8 cellular contexts compared by ENCODE assay signal in genomic region chr17:3892095-3892998, GRCh38. TPM values are rescaled to one million over a fixed set of nuclear protein-coding genes. Genes with fewer than 3 reads are reported as not detected.
DNase-seq lines count a peak whose midpoint lies in the region; ATAC-seq lines count a peak whose summit lies in the region.

No MANE protein-coding gene starts in this region.

- H3K36me3 ChIP-seq in effector memory CD4-positive, alpha-beta T cell (ENCODE audit: control insufficient read depth, insufficient read depth, low read length): no peaks in the 10 kb centered on the region
- no peaks in the 10 kb centered on the region for H3K36me3 ChIP-seq in mesendoderm (ENCODE audit: control insufficient read depth, insufficient read depth, low read length)

- H2BK15ac ChIP-seq in mesendoderm (replicated peaks; ENCODE audit: low read depth): no peak overlapping the region

- peak overlapping the region; percentile 51 for H3K4me3 ChIP-seq in effector memory CD4-positive, alpha-beta T cell (ENCODE audit: insufficient read depth, low read depth, low read length, poor library complexity, severe bottlenecking)
- peak overlapping the region; percentile 22 for H3K4me3 ChIP-seq in mesendoderm (ENCODE audit: low read length)

- H3K18ac ChIP-seq in mesendoderm (ENCODE audit: low read length): no peak overlapping the region

- no peaks in the 10 kb centered on the region for H3K79me2 ChIP-seq in mesendoderm (ENCODE audit: control insufficient read depth, insufficient read depth, low read length)

- H3K4ac ChIP-seq in mesendoderm (ENCODE audit: low read depth, low read length): no peak overlapping the region

- WGBS in mesendoderm (ENCODE audit: extremely low coverage, insufficient coverage, low lambda C conversion rate): no CpG with 5 or more reads among the region's 96 CpGs

- H4K8ac ChIP-seq in mesendoderm (ENCODE audit: low read depth, low read length): no peak overlapping the region

- peak overlapping the region; percentile 56 for H3K9ac ChIP-seq in mesendoderm (ENCODE audit: low read length)

- H2AK5ac ChIP-seq in mesendoderm (ENCODE audit: low read length): no peak overlapping the region

- no peak overlapping the region for H2BK120ac ChIP-seq in mesendoderm (ENCODE audit: low read depth, low read length)

- peak overlapping the region; percentile 83 for H3K56ac ChIP-seq in mesendoderm (ENCODE audit: low read length)

- no peaks in the 10 kb centered on the region for H3K27me3 ChIP-seq in effector memory CD4-positive, alpha-beta T cell (replicated peaks; ENCODE audit: control insufficient read depth, insufficient read depth, low read length, poor library complexity, severe bottlenecking)
- H3K27me3 ChIP-seq in mesendoderm (ENCODE audit: insufficient read depth, low read length, poor library complexity): no peaks in the 10 kb centered on the region

- peak overlapping the region; percentile 37 for H3K27ac ChIP-seq in effector memory CD4-positive, alpha-beta T cell (ENCODE audit: insufficient read depth, low read length, poor library complexity, severe bottlenecking)
- no peak overlapping the region for H3K27ac ChIP-seq in mesendoderm (ENCODE audit: low read depth, low read length)

- no peak overlapping the region for H4K5ac ChIP-seq in mesendoderm (ENCODE audit: low read length)

- ATAC-seq in HG02642 (IDR thresholded peaks at IDR 0.05; ENCODE audit: poor library complexity, unreplicated experiment): peak; percentile 20

- no peaks in the 10 kb centered on the region for H3K79me1 ChIP-seq in mesendoderm (ENCODE audit: low read length)

- H3K4me2 ChIP-seq in mesendoderm (ENCODE audit: low read length): peak overlapping the region; percentile 64

- DNase-seq in GM04504 (ENCODE audit: low read depth): peak; percentile 47
- DNase-seq in NCI-H69 (lab: John Stamatoyannopoulos, UW): peak; percentile 71
- peak; percentile 85 for DNase-seq in activated CD8-positive, alpha-beta memory T cell treated with anti-CD3 and anti-CD28 coated beads for 24 hours
- DNase-seq in effector memory CD4-positive, alpha-beta T cell: peak; percentile 77 to 81 (median 78)
- peak; percentile 60 for DNase-seq in mesendoderm
- DNase-seq in stimulated activated CD8-positive, alpha-beta memory T cell treated with anti-CD3 and anti-CD28 coated beads, Interleukin-15, amount 100 ng/mL, for 1 hour (ENCODE audit: low read depth): peak; percentile 46
- no peak for DNase-seq in NCI-H2029 treated with DMSO at 0.1 percent for 48 hours (lab: John Stamatoyannopoulos, UW)

- no peaks in the 10 kb centered on the region for H3K9me3 ChIP-seq in effector memory CD4-positive, alpha-beta T cell (ENCODE audit: control insufficient read depth, low read length)

- H3K4me1 ChIP-seq in effector memory CD4-positive, alpha-beta T cell (ENCODE audit: control insufficient read depth, insufficient read depth, low read length, poor library complexity, severe bottlenecking): peaks cover 30% of the 10 kb centered on the region
- H3K4me1 ChIP-seq in mesendoderm (ENCODE audit: control insufficient read depth, low read depth, low read length): peaks cover 8% of the 10 kb centered on the region

- H3K23ac ChIP-seq in mesendoderm (ENCODE audit: low read length): peak overlapping the region; percentile 59

- no peak overlapping the region for H2BK5ac ChIP-seq in mesendoderm (ENCODE audit: low read length)

RNA-seq across cellular contexts. Expression of gene CAMKK1, which starts 0.5 kb away (rescaled TPM):
- polyA plus RNA-seq in mesendoderm (2013, experiment 1 of 2): 1.3 TPM
- 1.4 TPM for polyA plus RNA-seq in mesendoderm (2013, experiment 2 of 2)

RNA-seq across cellular contexts. Expression of gene P2RX1, which starts 23.9 kb away (rescaled TPM):
- polyA plus RNA-seq in mesendoderm (2013, experiment 1 of 2): 0.03 TPM
- polyA plus RNA-seq in mesendoderm (2013, experiment 2 of 2): 0.03 TPM

RNA-seq across cellular contexts. Expression of gene NCBP3, which starts 46.3 kb away (rescaled TPM):
- 29.3 TPM for polyA plus RNA-seq in mesendoderm (2013, experiment 1 of 2)
- polyA plus RNA-seq in mesendoderm (2013, experiment 2 of 2): 27.5 TPM
